In the genomic region with DNA sequence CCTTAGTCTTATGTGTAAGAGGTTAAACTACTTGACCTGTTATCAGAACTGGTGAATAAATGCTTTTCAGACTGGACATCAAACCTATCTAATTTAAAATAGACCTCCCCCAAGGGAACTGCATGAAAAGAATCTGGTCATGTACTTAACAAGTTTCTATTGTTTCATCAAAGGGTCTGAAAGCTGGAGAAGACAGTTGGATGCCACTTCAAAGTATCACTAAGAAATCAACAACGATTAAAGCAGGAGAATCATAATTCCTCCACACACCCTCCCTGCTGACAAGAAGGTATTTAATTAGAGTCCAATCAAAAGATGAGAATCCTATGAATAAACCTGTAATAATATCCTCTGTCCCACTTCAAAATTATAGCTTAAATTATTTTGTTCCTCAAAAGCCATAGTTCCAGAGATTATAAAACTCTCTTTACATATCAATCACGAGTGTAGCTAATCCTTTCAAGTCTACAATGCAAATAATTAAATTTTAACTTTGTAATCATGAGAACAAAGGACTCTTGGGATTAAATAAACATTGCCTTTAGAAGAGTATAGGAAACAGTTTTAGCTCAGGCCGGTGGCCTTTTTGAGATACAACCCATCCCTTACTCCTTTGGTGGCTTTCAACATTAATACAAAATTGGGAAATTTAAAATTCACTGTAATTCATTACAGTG, we compare ENCODE assay signal across 22 cellular contexts. TPM values are rescaled to one million over a fixed set of nuclear protein-coding genes. Genes with fewer than 3 reads are reported as not detected.
DNase-seq lines count a peak whose midpoint lies in the region; ATAC-seq, FAIRE-seq and TF ChIP-seq lines count a peak whose summit lies in the region.
"Had no signal": no experiment of that assay in that cellular context is flagged by ENCODE, and none has a peak within 500 bp of the region (broad histone marks: within the 10 kb centered on the region; RNA-seq: fewer than 3 reads in every experiment).

No MANE protein-coding gene starts in this region.

- peak overlapping the region; percentile 11; the same call in 2 of the 3 replicates for H3K4me2 ChIP-seq in A549
- H3K4me2 ChIP-seq: BLaER1 treated with 17β-estradiol and CSF1 and Interleukin-3, amounts not matched to agents 10 nM and 100 nM; KMS-11 had no signal

- H3K4me3 ChIP-seq in A549: no peak overlapping the region
- no peak overlapping the region for H3K4me3 ChIP-seq in CD4-positive, CD25-positive, alpha-beta regulatory T cell (ENCODE audit: low read depth, low read length)
- H3K4me3 ChIP-seq in RWPE2 (ENCODE audit: severe bottlenecking): no peak overlapping the region
- H3K4me3 ChIP-seq: BLaER1 treated with 17β-estradiol and CSF1 and Interleukin-3, amounts not matched to agents 10 nM and 100 nM; GM23248; SJCRH30 had no signal

- H3K27ac ChIP-seq in A549: no peak overlapping the region
- no peak overlapping the region for H3K27ac ChIP-seq in CD4-positive, CD25-positive, alpha-beta regulatory T cell (ENCODE audit: insufficient read depth, low read length, poor library complexity, severe bottlenecking)
- H3K27ac ChIP-seq in RWPE2 (ENCODE audit: poor library complexity, severe bottlenecking): peak overlapping the region; percentile 95
- H3K27ac ChIP-seq: BLaER1 treated with 17β-estradiol and CSF1 and Interleukin-3, amounts not matched to agents 10 nM and 100 nM; KMS-11; SJCRH30 had no signal

- TF ChIP-seq POLR2A in A549 (IDR thresholded peaks at IDR 0.05; ENCODE audit: low read length): no peak

- no peak for FAIRE-seq in A549 (lab: Jason Lieb, UNC)
- peak; percentile 55 for FAIRE-seq in endometrium (lab: Jason Lieb, UNC)

- POLR2A ChIA-PET in A549 (lab: Yijun Ruan, JAX): no interaction called here

- H3K36me3 ChIP-seq in CD4-positive, CD25-positive, alpha-beta regulatory T cell (ENCODE audit: control insufficient read depth, insufficient read depth, low read length): no peaks in the 10 kb centered on the region
- H3K36me3 ChIP-seq in RWPE2 (ENCODE audit: low read depth): no peaks in the 10 kb centered on the region; the same call in none of the 2 replicates
- H3K36me3 ChIP-seq: BLaER1 treated with 17β-estradiol and CSF1 and Interleukin-3, amounts not matched to agents 10 nM and 100 nM; SJCRH30 had no signal

- H3K4me1 Mint-ChIP-seq in CD4-positive, CD25-positive, alpha-beta regulatory T cell: peaks cover 47 to 81% (median 62%) of the 10 kb centered on the region in 4 donors

- no peaks in the 10 kb centered on the region for H3K27me3 ChIP-seq in CD4-positive, CD25-positive, alpha-beta regulatory T cell (ENCODE audit: control insufficient read depth, insufficient read depth, low read length)
- no peaks in the 10 kb centered on the region for H3K27me3 ChIP-seq in RWPE2 (ENCODE audit: insufficient read depth, poor library complexity, severe bottlenecking)
- H3K27me3 ChIP-seq: BLaER1 treated with 17β-estradiol and CSF1 and Interleukin-3, amounts not matched to agents 10 nM and 100 nM; SJCRH30 had no signal

- H3K9me3 Mint-ChIP-seq in CD4-positive, CD25-positive, alpha-beta regulatory T cell: peaks cover 0 to 2% (median 0%) of the 10 kb centered on the region in 7 donors
- H3K9me3 Mint-ChIP-seq: CD8-positive, alpha-beta memory T cell; H9; T-helper 1 cell treated with Interleukin-12 subunit alpha and Interleukin-12 subunit beta and Interleukin-4 antibody, amounts not matched to agents 30 μg/mL and 1 μg/mL, for 36 hours had no signal

- H3K27ac Mint-ChIP-seq in CD4-positive, CD25-positive, alpha-beta regulatory T cell: peak overlapping the region in 2 of 3 donors; percentile 26 to 54
- H3K27ac Mint-ChIP-seq: H9; T-helper 1 cell treated with Interleukin-12 subunit alpha and Interleukin-12 subunit beta and Interleukin-4 antibody, amounts not matched to agents 30 μg/mL and 1 μg/mL, for 36 hours had no signal

- DNase-seq in A549 (ENCODE audit: low read depth in 1 of 2, low spot score in 1 of 2): no peak
- DNase-seq in CD4-positive, CD25-positive, alpha-beta regulatory T cell: no peak
- DNase-seq in RWPE2 (ENCODE audit: low spot score): no peak
- no peak for DNase-seq in NAMALWA (ENCODE audit: low spot score)
- DNase-seq in ecto neural progenitor cell (ENCODE audit: low spot score): no peak
- DNase-seq: ACHN; CD8-positive, alpha-beta memory T cell; DMS79; H9; IMR-90; NCI-H1694; NCI-H2081; NCI-H446 treated with DMSO at 0.1 percent for 48 hours; NCI-H526 treated with DMSO at 0.1 percent for 48 hours; SJCRH30 had no signal

- CTCF ChIA-PET in A549 (lab: Yijun Ruan, JAX): no interaction called here

- no peak for ATAC-seq in A549
- ATAC-seq in CD4-positive, CD25-positive, alpha-beta regulatory T cell (ENCODE audit: low read depth in 2 of 2): no peak
- no peak for ATAC-seq in RWPE2 (ENCODE audit: low read depth)
- no peak for ATAC-seq in GM18498 (IDR thresholded peaks at IDR 0.05; ENCODE audit: unreplicated experiment)
- ATAC-seq: Panc1 had no signal

- H3K27me3 Mint-ChIP-seq in CD4-positive, CD25-positive, alpha-beta regulatory T cell: no peaks in the 10 kb centered on the region

- no peak overlapping the region for H3K4me3 Mint-ChIP-seq in CD4-positive, CD25-positive, alpha-beta regulatory T cell
- H3K4me3 Mint-ChIP-seq: CD8-positive, alpha-beta memory T cell; H9; T-helper 1 cell treated with Interleukin-12 subunit alpha and Interleukin-12 subunit beta and Interleukin-4 antibody, amounts not matched to agents 30 μg/mL and 1 μg/mL, for 36 hours had no signal

- H3K36me3 Mint-ChIP-seq in CD4-positive, CD25-positive, alpha-beta regulatory T cell: no peaks in the 10 kb centered on the region

- TF ChIP-seq RAD21 in A549 (conservative IDR thresholded peaks at IDR 0.05 in 1 of 2, IDR thresholded peaks at IDR 0.05 in 1 of 2): no peak

- H3K9me3 ChIP-seq in A549: no peaks in the 10 kb centered on the region
- no peaks in the 10 kb centered on the region for H3K9me3 ChIP-seq in CD4-positive, CD25-positive, alpha-beta regulatory T cell (ENCODE audit: control insufficient read depth in 2 of 2, low read length in 2 of 2)
- H3K9me3 ChIP-seq in RWPE2 (ENCODE audit: severe bottlenecking): no peaks in the 10 kb centered on the region
- H3K9me3 ChIP-seq: BLaER1 treated with 17β-estradiol and CSF1 and Interleukin-3, amounts not matched to agents 10 nM and 100 nM; SJCRH30 had no signal

- TF ChIP-seq EP300 in A549 (IDR thresholded peaks at IDR 0.05): no peak

- 28% methylated on average over 3 of the region's 3 CpGs for WGBS in A549 (ENCODE audit: missing lambda C conversion rate)

- H3K4me1 ChIP-seq in A549: peaks cover 46% of the 10 kb centered on the region
- H3K4me1 ChIP-seq in CD4-positive, CD25-positive, alpha-beta regulatory T cell (ENCODE audit: control insufficient read depth, insufficient read depth, low read length, poor library complexity, severe bottlenecking): peaks cover 28% of the 10 kb centered on the region
- peaks cover 49% of the 10 kb centered on the region for H3K4me1 ChIP-seq in RWPE2 (ENCODE audit: insufficient read depth, poor library complexity, severe bottlenecking)
- H3K4me1 ChIP-seq: BLaER1 treated with 17β-estradiol and CSF1 and Interleukin-3, amounts not matched to agents 10 nM and 100 nM; SJCRH30 had no signal

- TF ChIP-seq CTCF in A549 (IDR thresholded peaks at IDR 0.05) (no peak), RWPE2 (IDR thresholded peaks at IDR 0.05; ENCODE audit: poor library complexity, severe bottlenecking) (no peak)

TF ChIP-seq in A549, 52 proteins besides CTCF, POLR2A, EP300 and RAD21:
- no peak for TF ChIP-seq ZFP36 (IDR thresholded peaks at IDR 0.05; ENCODE audit: borderline replicate concordance, partially characterized antibody)
- no peak for TF ChIP-seq NR3C1 (IDR thresholded peaks at IDR 0.05)
- TF ChIP-seq MAX (IDR thresholded peaks at IDR 0.05): no peak
- no peak for TF ChIP-seq ZSCAN20 (CRISPR knock-in tag; IDR thresholded peaks at IDR 0.05)
- no peak for TF ChIP-seq RNF2 (IDR thresholded peaks at IDR 0.05; ENCODE audit: borderline replicate concordance, low read depth)
- no peak for TF ChIP-seq TP53 (CRISPR knock-in tag; IDR thresholded peaks at IDR 0.05)
- no peak for TF ChIP-seq PBX3 (IDR thresholded peaks at IDR 0.05)
- no peak for TF ChIP-seq RFX5 (IDR thresholded peaks at IDR 0.05)
- no peak for TF ChIP-seq FOSL2 (IDR thresholded peaks at IDR 0.05)
- no peak for TF ChIP-seq FOSL2 (CRISPR knock-in tag; IDR thresholded peaks at IDR 0.05)
- TF ChIP-seq KDM5A (IDR thresholded peaks at IDR 0.05): no peak
- TF ChIP-seq BHLHE40 (IDR thresholded peaks at IDR 0.05; ENCODE audit: low read depth, low read length): no peak
- no peak for TF ChIP-seq CHD4 (IDR thresholded peaks at IDR 0.05; ENCODE audit: borderline replicate concordance)
- TF ChIP-seq JUN (IDR thresholded peaks at IDR 0.05): no peak
- TF ChIP-seq SREBF2 (IDR thresholded peaks at IDR 0.05): no peak
- TF ChIP-seq HOXB5 (CRISPR knock-in tag; IDR thresholded peaks at IDR 0.05): no peak
TF ChIP-seq in A549: peak in this region for 0.

RNA-seq across cellular contexts. Expression of gene TSPAN5, which starts 35.1 kb away (rescaled TPM):
- polyA plus RNA-seq in A549 (2011; rRNA removed) (10.6 and 12.4 TPM in 2 replicates), A549 (2017; fragmentation: RNase III; extraction: RNeasy Plus Mini Kit Qiagen cat#74134 plus additional on column Dnase treatment) (7.4 to 9.5 TPM (median 9.0 TPM) in 3 replicates)
- 2.8 and 3.6 TPM in 2 replicates for polyA plus RNA-seq in A549 (2012; cell fraction: cytosol; rRNA removed)
- polyA plus RNA-seq in A549 (2012; cell fraction: nucleus; rRNA removed): 2.8 and 3.3 TPM in 2 replicates
- polyA minus RNA-seq in A549 (2011; rRNA and poly(A)+ RNA removed): 7.4 and 7.5 TPM in 2 replicates
- total RNA-seq in CD4-positive, CD25-positive, alpha-beta regulatory T cell: 21.2 TPM
- 10 to 100 TPM; 38.8 to 52.7 (median 43.9) TPM for polyA plus RNA-seq in CD4-positive, CD25-positive, alpha-beta regulatory T cell
